ENCODE assay signal across 8 cellular contexts in genomic region chr12:115871714-115872113, GRCh38.
A peak's percentile ranks its signal among the peaks of the same experiment; 100 is the strongest.
DNase-seq lines count a peak whose midpoint lies in the region; ATAC-seq and TF ChIP-seq lines count a peak whose summit lies in the region.

No MANE protein-coding gene starts in this region.

- intact Hi-C loops in esophagus squamous epithelium (cut with DNase I) (no loop called here), psoas muscle (cut with DNase I) (no loop called here)

- TF ChIP-seq POLR2A in esophagus squamous epithelium (IDR thresholded peaks at IDR 0.05) = no peak

- H3K9me2 ChIP-seq in OCI-LY1 (ENCODE audit: low read depth, low read length) = no peaks in the 10 kb centered on the region

- H3K4me1 ChIP-seq in OCI-LY1 (ENCODE audit: insufficient read depth, low read length, severe bottlenecking) (no peaks in the 10 kb centered on the region), esophagus squamous epithelium (peaks cover 8 to 45% (median 11%) of the 10 kb centered on the region in 3 donors), psoas muscle (peaks cover 33% of the 10 kb centered on the region)

- H3K36me3 ChIP-seq in OCI-LY1 (ENCODE audit: insufficient read depth, low read length) (no peaks in the 10 kb centered on the region), esophagus squamous epithelium (no peaks in the 10 kb centered on the region), psoas muscle (ENCODE audit: insufficient read depth in 1 of 2, low read depth in 1 of 2) (no peaks in the 10 kb centered on the region)

- H3K27me3 ChIP-seq in OCI-LY1 (ENCODE audit: insufficient read depth, low read length) = no peaks in the 10 kb centered on the region
- no peaks in the 10 kb centered on the region for H3K27me3 ChIP-seq in esophagus squamous epithelium
- no peaks in the 10 kb centered on the region for H3K27me3 ChIP-seq in psoas muscle (ENCODE audit: insufficient read depth in 3 of 3, low read length in 2 of 3)

- no peak overlapping the region for H3K4me2 ChIP-seq in OCI-LY1 (ENCODE audit: low read length)

- H3F3A ChIP-seq in OCI-LY1 (ENCODE audit: insufficient read depth, low read length) = no peaks in the 10 kb centered on the region

- no peak overlapping the region for H3K4me3 ChIP-seq in OCI-LY1 (ENCODE audit: low read depth, low read length, poor library complexity, severe bottlenecking)
- no peak overlapping the region for H3K4me3 ChIP-seq in esophagus squamous epithelium
- no peak overlapping the region for H3K4me3 ChIP-seq in psoas muscle

- peak; percentile 59 for ATAC-seq in HG03432 (IDR thresholded peaks at IDR 0.05; ENCODE audit: unreplicated experiment)
- peak in 3 of 4 donors; percentile 31 to 57 (median 46) for ATAC-seq in psoas muscle
- ATAC-seq in GM18517 (IDR thresholded peaks at IDR 0.05; ENCODE audit: unreplicated experiment) = no peak
- no peak for ATAC-seq in HG02610 (IDR thresholded peaks at IDR 0.05; ENCODE audit: unreplicated experiment)

- WGBS in esophagus squamous epithelium, 2 donors = 56 to 63% methylated on average over 3 of the region's 3 CpGs
- 40 to 48% (median 45%) methylated on average over 3 of the region's 3 CpGs for WGBS in psoas muscle, 3 donors

- H3K9me3 ChIP-seq in OCI-LY1 (ENCODE audit: low read length) (no peaks in the 10 kb centered on the region), esophagus squamous epithelium (no peaks in the 10 kb centered on the region), psoas muscle (no peaks in the 10 kb centered on the region)

- DNase-seq in NCI-H1417 (lab: John Stamatoyannopoulos, UW) (peak in 2 of 3 experiments; percentile 29 to 79), NCI-H1417 treated with DMSO at 0.1 percent for 48 hours (lab: John Stamatoyannopoulos, UW) (no peak), esophagus squamous epithelium (lab: John Stamatoyannopoulos, UW) (no peak), psoas muscle (no peak)

- no peaks in the 10 kb centered on the region for H3K79me2 ChIP-seq in OCI-LY1 (ENCODE audit: insufficient read depth, low read length)

- H3K27ac ChIP-seq in OCI-LY1 (ENCODE audit: low read depth, low read length, poor library complexity, severe bottlenecking) (no peak overlapping the region), esophagus squamous epithelium (peak overlapping the region in 2 of 4 donors; percentile 83 to 87), psoas muscle (peak overlapping the region; percentile 82)

- no peaks in the 10 kb centered on the region for H4K20me1 ChIP-seq in OCI-LY1 (ENCODE audit: insufficient read depth, low read length)

- no peak overlapping the region for H2AFZ ChIP-seq in OCI-LY1 (ENCODE audit: low read length)

- peak; percentile 60 for TF ChIP-seq CTCF in OCI-LY1 (IDR thresholded peaks at IDR 0.05; ENCODE audit: low read length)
- peak in 5 of 6 experiments; percentile 28 to 62 (median 42) for TF ChIP-seq CTCF in esophagus squamous epithelium (IDR thresholded peaks at IDR 0.05)
- TF ChIP-seq CTCF in psoas muscle (IDR thresholded peaks at IDR 0.05) = peak; percentile 59

- no peak overlapping the region for H3K9ac ChIP-seq in OCI-LY1 (ENCODE audit: low read length)

Comparison
In these comparisons a context has a peak if more than half of its experiments do, and no peak if none do; other contexts are left out.
1. DNase-seq: peak in NCI-H1417 (2 of 3); none in NCI-H1417 treated with DMSO at 0.1 percent for 48 hours (single experiment), esophagus squamous epithelium (single experiment) and psoas muscle (0 of 2).
2. ATAC-seq: peak in HG03432 (single experiment) and psoas muscle (3 of 4); none in GM18517 (single experiment) and HG02610 (single experiment).
3. Peak in every context shown above with its lines, with median percentiles within 50 percentile points of each other: CTCF ChIP-seq.